Comparison of ENCODE assay signal across 28 cellular contexts in genomic region chr12:75905975-75906374, GRCh38.
"Had no signal": no experiment of that assay in that cellular context is flagged by ENCODE, and none has a peak within 500 bp of the region (broad histone marks: within the 10 kb centered on the region; RNA-seq: fewer than 3 reads in every experiment).

No MANE protein-coding gene starts in this region.

- FAIRE-seq: frontal cortex, kidney, pancreas had no signal

- H3K9me3 ChIP-seq: colonic mucosa, mucosa of descending colon, neutrophil, pancreas, suprapubic skin, transverse colon, upper lobe of right lung, uterus had no signal

- ATAC-seq: esophagus mucosa; left lobe of liver; mucosa of descending colon; natural killer cell treated with Interleukin-12 subunit alpha and Interleukin-12 subunit beta and Interleukin-15 and Interleukin-18, amount 100 ng/mL, for 72 hours; pancreas; sciatic nerve; stimulated activated naive CD8-positive, alpha-beta T cell treated with anti-CD3 and anti-CD28 coated beads, Interleukin-15, amount 100 ng/mL, for 72 hours; upper lobe of right lung had no signal

- H3K27me3 ChIP-seq: colonic mucosa, pancreas, suprapubic skin, transverse colon, upper lobe of right lung, uterus had no signal

- H3K36me3 ChIP-seq: colonic mucosa, neutrophil, pancreas, suprapubic skin, transverse colon, upper lobe of right lung, uterus had no signal

- H3K4me3 ChIP-seq: colonic mucosa, lung, mucosa of descending colon, pancreas, smooth muscle cell, suprapubic skin, transverse colon, upper lobe of right lung, uterus had no signal

- H3K4me1 ChIP-seq: colonic mucosa, uterus had no signal

- H3K27ac ChIP-seq: colonic mucosa, epithelial cell of prostate, neutrophil, pancreas, suprapubic skin, transverse colon, upper lobe of right lung, uterus had no signal

- DNase-seq: colonic mucosa; effector CD8-positive, alpha-beta T cell; endodermal cell; head of caudate nucleus; kidney; mesenchymal stem cell; mucosa of descending colon; naive B cell; pancreas; stimulated activated CD4-positive, alpha-beta T cell treated with anti-CD3 and anti-CD28 coated beads, Interleukin-12 subunit alpha, Interleukin-12 subunit beta, amount 100 ng/mL, for 4 hours; stimulated activated CD4-positive, alpha-beta T cell treated with anti-CD3 and anti-CD28 coated beads, Interleukin-1b, Interleukin-23, amount 100 ng/mL, for 48 hours; stimulated activated CD4-positive, alpha-beta T cell treated with anti-CD3 and anti-CD28 coated beads, Interleukin-4, amount 100 ng/mL, for 1 hour; stimulated activated CD8-positive, alpha-beta memory T cell treated with anti-CD3 and anti-CD28 coated beads, Interleukin-4, amount 100 ng/mL, for 48 hours; stimulated activated naive CD4-positive, alpha-beta T cell; stimulated activated naive CD8-positive, alpha-beta T cell treated with anti-CD3 and anti-CD28 coated beads, Interleukin-15, amount 100 ng/mL, for 72 hours; transverse colon; upper lobe of right lung; uterus had no signal

- H3K4me2 ChIP-seq: smooth muscle cell had no signal
